In the genomic region with DNA sequence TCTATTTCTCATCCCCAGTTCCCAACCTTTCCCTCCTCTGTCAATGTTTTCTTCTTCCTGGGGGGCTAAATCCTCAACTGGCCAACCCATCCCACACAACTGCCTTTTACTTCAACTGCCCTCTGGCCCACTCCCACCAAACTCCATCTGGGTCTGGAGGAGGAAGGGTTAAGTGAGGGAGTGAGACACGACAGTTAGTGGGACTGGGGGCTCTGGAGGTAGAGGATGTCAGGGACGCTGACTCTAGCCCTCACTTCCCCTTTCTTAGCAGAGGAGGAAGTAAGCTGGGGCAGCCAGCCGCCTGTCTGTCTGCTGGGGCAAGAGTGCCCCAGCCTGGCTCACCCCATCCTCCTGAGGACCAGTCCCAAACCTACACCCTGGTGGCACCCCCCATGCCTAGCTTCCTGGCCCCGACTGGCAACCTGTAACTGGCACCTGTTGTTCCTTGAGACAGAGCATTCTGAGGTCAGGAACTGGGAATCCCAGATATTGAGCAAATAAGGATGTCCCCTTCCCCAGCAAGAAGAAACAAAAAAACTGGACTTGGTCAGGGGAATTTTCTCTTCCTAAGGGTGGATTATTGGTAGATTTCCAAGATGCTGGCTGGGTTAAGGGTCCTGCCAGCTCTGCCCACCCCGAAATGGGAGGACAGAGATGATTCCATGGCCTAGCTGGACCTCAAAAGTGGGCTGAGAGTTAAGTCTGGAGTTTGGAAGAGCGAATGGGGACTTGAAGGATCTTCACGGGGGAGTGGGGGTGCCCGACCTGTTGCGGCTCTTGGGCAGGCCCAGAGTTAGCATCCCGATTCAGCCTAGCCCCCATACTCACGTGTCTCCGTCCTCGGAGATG, we compare ENCODE assay signal across 8 cellular contexts. TPM values are rescaled to one million over a fixed set of nuclear protein-coding genes. Genes with fewer than 3 reads are reported as not detected.
DNase-seq lines count a peak whose midpoint lies in the region; ATAC-seq and TF ChIP-seq lines count a peak whose summit lies in the region.

No MANE protein-coding gene starts in this region.

- BruUV-seq in Panc1 (replicated peaks; lab: Mats Ljungman, UMichigan) (TSS peak; percentile 83), mammary epithelial cell (replicated peaks; lab: Mats Ljungman, UMichigan) (no TSS peak)

- in situ Hi-C loops in HAP-1 (cut with MboI; ENCODE audit: low sequenced_read_pairs) (loop anchor here (5.0 kb wide), 1 partner anchor 73 kb away; no protein-coding TSS in a partner anchor), Panc1 (cut with HindIII; ENCODE audit: low pct_unique_long_range_greater_than_20kb, low sequenced_read_pairs) (no loop called here), mammary epithelial cell (cut with MboI; ENCODE audit: low sequenced_read_pairs in 2 of 2) (loop anchor here in 1 of 2 donors (5.0 kb wide), 1 partner anchor 78 kb away; a partner anchor contains a TSS)

- CTCF ChIA-PET in Panc1 (lab: Charles Lee) = no interaction called here
- CTCF ChIA-PET in mammary epithelial cell (lab: Charles Lee; ENCODE audit: low non-redundant PET) = no interaction called here

- H3K27me3 ChIP-seq in HAP-1 (ENCODE audit: low read depth) = peaks cover 2% of the 10 kb centered on the region; the same call in 1 of the 2 replicates
- peaks cover 5% of the 10 kb centered on the region for H3K27me3 ChIP-seq in Panc1 (ENCODE audit: control insufficient read depth, insufficient read depth, low read length)
- no peaks in the 10 kb centered on the region for H3K27me3 ChIP-seq in mammary epithelial cell (ENCODE audit: insufficient read depth, low read length)
- no peaks in the 10 kb centered on the region for H3K27me3 ChIP-seq in right lobe of liver

- H3K27ac ChIP-seq in Panc1 (ENCODE audit: low read length) (peak overlapping the region; percentile 73), mammary epithelial cell (ENCODE audit: insufficient read depth, low read depth, low read length) (peak overlapping the region; percentile 56), right lobe of liver (peak overlapping the region; percentile 58 to 88 (median 81)), temporal lobe (ENCODE audit: low read depth, low read length) (peak overlapping the region; percentile 12)

- no peak for TF ChIP-seq POLR2A in right lobe of liver (IDR thresholded peaks at IDR 0.05)

- intact Hi-C loops in Panc1 (cut with micrococcal nuclease; ENCODE audit: unreplicated experiment) = no loop called here
- intact Hi-C loops in mammary epithelial cell (cut with micrococcal nuclease) = loop anchor here (1.0 kb wide), 1 partner anchor 92 kb away; no protein-coding TSS in a partner anchor
- intact Hi-C loops in right lobe of liver (cut with DNase I) = loop anchor here (5.0 kb wide), 1 partner anchor 73 kb away; no protein-coding TSS in a partner anchor

- POLR2A ChIA-PET in Panc1 (lab: Charles Lee) = no interaction called here

- H3K4me1 ChIP-seq in HAP-1 (peaks cover 11% of the 10 kb centered on the region), Panc1 (ENCODE audit: control insufficient read depth, insufficient read depth, low read length) (peaks cover 23% of the 10 kb centered on the region), mammary epithelial cell (ENCODE audit: insufficient read depth, low read length) (peaks cover 25% of the 10 kb centered on the region), right lobe of liver (peaks cover 0 to 16% (median 7%) of the 10 kb centered on the region in 4 donors)

- no peak for ATAC-seq in Panc1
- peak; percentile 4 to 21 (median 8) for ATAC-seq in right lobe of liver
- ATAC-seq in HG03097 (IDR thresholded peaks at IDR 0.05; ENCODE audit: low FRiP score, unreplicated experiment) = no peak

- no peaks in the 10 kb centered on the region for H4K20me1 ChIP-seq in mammary epithelial cell (ENCODE audit: insufficient read depth, low read length)

- H3K4me2 ChIP-seq in mammary epithelial cell (ENCODE audit: insufficient read depth, low read depth, low read length) = peak overlapping the region; percentile 96

- no peaks in the 10 kb centered on the region for H3K9me3 ChIP-seq in HAP-1
- no peaks in the 10 kb centered on the region for H3K9me3 ChIP-seq in Panc1 (ENCODE audit: control insufficient read depth, insufficient read depth, low read depth, low read length)
- H3K9me3 ChIP-seq in mammary epithelial cell (replicated peaks; ENCODE audit: insufficient read depth, low read length) = no peaks in the 10 kb centered on the region
- H3K9me3 ChIP-seq in right lobe of liver = no peaks in the 10 kb centered on the region

- TF ChIP-seq CTCF in Panc1 (IDR thresholded peaks at IDR 0.05) (no peak), mammary epithelial cell (conservative IDR thresholded peaks at IDR 0.05 in 1 of 2, IDR thresholded peaks at IDR 0.05 in 1 of 2; ENCODE audit: extremely low read depth in 1 of 2, insufficient read depth in 1 of 2, low read depth in 1 of 2, low read length in 2 of 2) (no peak), right lobe of liver (IDR thresholded peaks at IDR 0.05) (no peak)

- H3K9ac ChIP-seq in mammary epithelial cell (ENCODE audit: insufficient read depth, low read length) = peak overlapping the region; percentile 70

- WGBS in mammary epithelial cell (ENCODE audit: low coverage, missing lambda C conversion rate) = 8% methylated on average over 9 of the region's 13 CpGs
- 8% methylated on average over 9 of the region's 13 CpGs for WGBS in right lobe of liver (ENCODE audit: insufficient coverage, low coverage, low lambda C conversion rate, missing lambda C conversion rate)

- H3K4me3 ChIP-seq in HAP-1 (peak overlapping the region; percentile 67), Panc1 (ENCODE audit: low read depth in 2 of 2, low read length in 2 of 2) (peak overlapping the region; percentile 86), mammary epithelial cell (replicated peaks in 1 of 3; ENCODE audit: insufficient read depth in 1 of 3, low read depth in 2 of 3, low read length in 3 of 3) (peak overlapping the region; percentile 57 to 82 (median 76)), right lobe of liver (peak overlapping the region; percentile 67 to 97 (median 86))

- DNase-seq in GF-D8 (lab: John Stamatoyannopoulos, UW) (peak; percentile 67), HAP-1 (ENCODE audit: low spot score in 2 of 2) (no peak), Panc1 (ENCODE audit: low read depth, low spot score) (no peak), mammary epithelial cell (peak; percentile 29), right lobe of liver (peak; percentile 58 to 77 (median 61)), AG20443 (ENCODE audit: low spot score) (no peak)

- H3K36me3 ChIP-seq in HAP-1 (replicated peaks) (no peaks in the 10 kb centered on the region), Panc1 (ENCODE audit: control insufficient read depth, insufficient read depth, low read length) (no peaks in the 10 kb centered on the region; the same call in none of the 2 replicates), mammary epithelial cell (ENCODE audit: insufficient read depth, low read length) (no peaks in the 10 kb centered on the region), right lobe of liver (peaks cover 0 to 8% (median 0%) of the 10 kb centered on the region in 4 donors)

- peaks cover 35% of the 10 kb centered on the region for H3K79me2 ChIP-seq in mammary epithelial cell (ENCODE audit: insufficient read depth, low read length)

- H2AFZ ChIP-seq in mammary epithelial cell (ENCODE audit: low read depth, low read length) = peak overlapping the region; percentile 93

- dilution Hi-C loops in mammary epithelial cell (cut with HindIII; ENCODE audit: low sequenced_read_pairs) = loop anchor here (5.0 kb wide), 1 partner anchor 43 kb away; no protein-coding TSS in a partner anchor

RNA-seq across cellular contexts. Expression of a gene that starts 1.0 kb away (rescaled TPM):
- 24.9 TPM for total RNA-seq in Panc1 (2021; ENCODE audit: unreplicated experiment)
- polyA plus RNA-seq in Panc1 (2012; ENCODE audit: insufficient read length) = 35.8 TPM
- total RNA-seq in mammary epithelial cell = 10 to 100 TPM in 1 of 2 donors, 1 to 10 TPM in 1; 4.7 to 10.4 TPM
- polyA plus RNA-seq in mammary epithelial cell = 6.6 TPM
- polyA minus RNA-seq in mammary epithelial cell = 2.8 TPM
- total RNA-seq in right lobe of liver = 10 to 100 TPM in 3 of 6 experiments, 1 to 10 TPM in 3; 2.5 to 30.2 (median 10.8) TPM
- 8.1 TPM for total RNA-seq in temporal lobe

RNA-seq across cellular contexts. Expression of a gene that starts 5.9 kb away (rescaled TPM):
- total RNA-seq in Panc1 (2021; ENCODE audit: unreplicated experiment) = 0.18 TPM
- 1.1 TPM for polyA plus RNA-seq in Panc1 (2012; ENCODE audit: insufficient read length)
- total RNA-seq in mammary epithelial cell = not detected
- polyA plus RNA-seq in mammary epithelial cell = 0.01 TPM
- polyA minus RNA-seq in mammary epithelial cell = not detected
- not detected for total RNA-seq in right lobe of liver
- total RNA-seq in temporal lobe = 44.5 TPM

RNA-seq across cellular contexts. Expression of a gene that starts 7.0 kb away (rescaled TPM):
- total RNA-seq in Panc1 (2021; ENCODE audit: unreplicated experiment) (105 TPM), mammary epithelial cell (10 to 100 TPM; 72.6 to 76.3 TPM), right lobe of liver (10 to 100 TPM; 15.1 to 29.0 (median 20.9) TPM), temporal lobe (23.8 TPM)
- polyA plus RNA-seq in Panc1 (2012; ENCODE audit: insufficient read length) = 114 TPM
- polyA plus RNA-seq in mammary epithelial cell = 134 TPM
- polyA minus RNA-seq in mammary epithelial cell = 104 TPM

RNA-seq across cellular contexts. Expression of a gene that starts 17.5 kb away (rescaled TPM):
- total RNA-seq in Panc1 (2021; ENCODE audit: unreplicated experiment) = 1,253 TPM
- polyA plus RNA-seq in Panc1 (2012; ENCODE audit: insufficient read length) = 799 TPM
- total RNA-seq in mammary epithelial cell = 100 to 1,000 TPM; 872 to 986 TPM
- 1,054 TPM for polyA plus RNA-seq in mammary epithelial cell
- polyA minus RNA-seq in mammary epithelial cell = 1,190 TPM
- 100 to 1,000 TPM; 183 to 566 (median 345) TPM for total RNA-seq in right lobe of liver
- 440 TPM for total RNA-seq in temporal lobe

RNA-seq across cellular contexts. Expression of a gene that starts 41.0 kb away (rescaled TPM):
- total RNA-seq in Panc1 (2021; ENCODE audit: unreplicated experiment) = 263 TPM
- 313 TPM for polyA plus RNA-seq in Panc1 (2012; ENCODE audit: insufficient read length)
- 10 to 100 TPM; 45.7 to 55.5 TPM for total RNA-seq in mammary epithelial cell
- 156 TPM for polyA plus RNA-seq in mammary epithelial cell
- 157 TPM for polyA minus RNA-seq in mammary epithelial cell
- total RNA-seq in right lobe of liver = 10 to 100 TPM; 27.4 to 51.3 (median 31.4) TPM
- total RNA-seq in temporal lobe = 5.4 TPM

Comparison
In these comparisons a context has a peak if more than half of its experiments do, and no peak if none do; other contexts are left out.
1. DNase-seq: peak in GF-D8 (single experiment), mammary epithelial cell (single experiment) and right lobe of liver (3 of 3); none in HAP-1 (0 of 2), Panc1 (single experiment) and AG20443 (single experiment).
2. ATAC-seq: peak in right lobe of liver (4 of 4); none in Panc1 (single experiment) and HG03097 (single experiment).
3. H3K27ac ChIP-seq: peak in every context shown above with its lines; median percentile 81 in right lobe of liver; 73 in Panc1; 56 in mammary epithelial cell; 12 in temporal lobe.
4. RNA of a gene that starts 5.9 kb away (total RNA-seq): 44.5 TPM in temporal lobe (single experiment); 0.18 TPM in Panc1 (single experiment), not detected in mammary epithelial cell and not detected in right lobe of liver; every median in the first group is over 10 times any median in the second.
5. Peak in every context shown above with its lines, with median percentiles within 50 percentile points of each other: H3K4me3 ChIP-seq.